8 cellular contexts compared by ENCODE assay signal in genomic region chr1:26417111-26417510, GRCh38. TPM values are rescaled to one million over a fixed set of nuclear protein-coding genes. Genes with fewer than 3 reads are reported as not detected.
DNase-seq lines count a peak whose midpoint lies in the region; ATAC-seq and TF ChIP-seq lines count a peak whose summit lies in the region.

No MANE protein-coding gene starts in this region.

- DNase-seq in NCI-H446 treated with DMSO at 0.1 percent for 48 hours (lab: John Stamatoyannopoulos, UW) (peak; percentile 10), caudate nucleus (lab: John Stamatoyannopoulos, UW) (peak in 52 of 61 donors; percentile 1 to 67 (median 19)), kidney epithelial cell (ENCODE audit: low read depth) (no peak)
- peak; percentile 87 for DNase-seq in activated CD4-positive, CD25-positive, alpha-beta regulatory T cell treated with anti-CD3 and anti-CD28 coated beads, Interleukin-2, amount 50 U/mL, for 72 hours
- peak; percentile 90 to 92 for DNase-seq in stimulated activated CD4-positive, alpha-beta T cell treated with anti-CD3 and anti-CD28 coated beads, Interleukin-2, amount 100 ng/mL, for 24 hours

- H3K36me3 ChIP-seq in HEK293 (ENCODE audit: control insufficient read depth in 2 of 2, insufficient read depth in 1 of 2, low read length in 2 of 2): no peaks in the 10 kb centered on the region
- no peaks in the 10 kb centered on the region for H3K36me3 ChIP-seq in kidney epithelial cell (ENCODE audit: control insufficient read depth, insufficient read depth, low read length)

- TF ChIP-seq CTCF in C4-2B (conservative IDR thresholded peaks at IDR 0.05): peak; percentile 82
- TF ChIP-seq CTCF in HEK293 (tag by site-specific recombination; IDR thresholded peaks at IDR 0.05): peak; percentile 70
- TF ChIP-seq CTCF in kidney epithelial cell (IDR thresholded peaks at IDR 0.05; ENCODE audit: insufficient read depth, low read length, poor library complexity, severe bottlenecking): peak; percentile 96

- no peak for ATAC-seq in HG02763 (IDR thresholded peaks at IDR 0.05; ENCODE audit: unreplicated experiment)

- H3K4me3 ChIP-seq in HEK293 (ENCODE audit: low read depth, low read length) (no peak overlapping the region), kidney epithelial cell (ENCODE audit: low read depth, low read length) (no peak overlapping the region)

- CTCF ChIA-PET in HEK293 (lab: Yijun Ruan, JAX): interaction anchor here (0.5 to 4.2 kb wide), 59 partner anchors 8 to 1699 kb away, joined by 3 to 53 read pairs (median 4); partner anchors contain the start of genes CD52, CEP85, CRYBG2 and DHDDS

- POLR2A ChIA-PET in HEK293 (lab: Yijun Ruan, JAX): interaction anchor here (0.7 to 1.5 kb wide), 3 partner anchors 15 to 132 kb away, joined by 4 to 8 read pairs (median 8); partner anchors contain the start of genes DHDDS and HMGN2

- H3K27me3 ChIP-seq in kidney epithelial cell (ENCODE audit: control insufficient read depth, insufficient read depth, low read length): peaks cover 40% of the 10 kb centered on the region

- H3K27ac ChIP-seq in C4-2B (no peak overlapping the region), HEK293 (ENCODE audit: extremely low read depth, low read depth, low read length) (no peak overlapping the region), caudate nucleus (ENCODE audit: low read depth, low read length) (no peak overlapping the region)

- H3K4me1 ChIP-seq in HEK293 (ENCODE audit: control insufficient read depth, insufficient read depth, low read length): no peaks in the 10 kb centered on the region

- no peaks in the 10 kb centered on the region for H3K9me3 ChIP-seq in HEK293 (ENCODE audit: control insufficient read depth, insufficient read depth, low read depth, low read length)

TF ChIP-seq in HEK293, 187 proteins besides CTCF, POLR2A, EP300 and RAD21:
- TF ChIP-seq ZNF654 (tag by site-specific recombination; IDR thresholded peaks at IDR 0.05; ENCODE audit: low read depth): peak; percentile 62
- TF ChIP-seq ZNF843 (tag by site-specific recombination; IDR thresholded peaks at IDR 0.05): no peak
- TF ChIP-seq MZF1 (tag by site-specific recombination; IDR thresholded peaks at IDR 0.05; ENCODE audit: borderline replicate concordance): peak; percentile 67
- no peak for TF ChIP-seq ZNF274 (IDR thresholded peaks at IDR 0.05; ENCODE audit: low read length)
- no peak for TF ChIP-seq ZNF274 (tag by site-specific recombination; IDR thresholded peaks at IDR 0.05; ENCODE audit: borderline replicate concordance)
- TF ChIP-seq ZNF362 (tag by site-specific recombination; IDR thresholded peaks at IDR 0.05): no peak
- no peak for TF ChIP-seq ZNF211 (tag by site-specific recombination; IDR thresholded peaks at IDR 0.05; ENCODE audit: low read depth)
- TF ChIP-seq PRDM1 (tag by site-specific recombination; IDR thresholded peaks at IDR 0.05): peak; percentile 41; the same call in 1 of the 2 replicates

RNA-seq across cellular contexts. Expression of gene LIN28A, which starts 6.5 kb away (rescaled TPM):
- total RNA-seq in kidney epithelial cell: not detected in 2 replicates

RNA-seq across cellular contexts. Expression of gene DHDDS, which starts 15.0 kb away (rescaled TPM):
- total RNA-seq in kidney epithelial cell: 43.8 and 52.7 TPM in 2 replicates

RNA-seq across cellular contexts. Expression of gene ZNF683, which starts 44.6 kb away (rescaled TPM):
- total RNA-seq in kidney epithelial cell: not detected in 2 replicates

RNA-seq across cellular contexts. Expression of gene HMGN2, which starts 55.1 kb away (rescaled TPM):
- total RNA-seq in kidney epithelial cell: 126 and 131 TPM in 2 replicates
